Comparison of ENCODE assay signal across 2 cellular contexts in the genomic region with DNA sequence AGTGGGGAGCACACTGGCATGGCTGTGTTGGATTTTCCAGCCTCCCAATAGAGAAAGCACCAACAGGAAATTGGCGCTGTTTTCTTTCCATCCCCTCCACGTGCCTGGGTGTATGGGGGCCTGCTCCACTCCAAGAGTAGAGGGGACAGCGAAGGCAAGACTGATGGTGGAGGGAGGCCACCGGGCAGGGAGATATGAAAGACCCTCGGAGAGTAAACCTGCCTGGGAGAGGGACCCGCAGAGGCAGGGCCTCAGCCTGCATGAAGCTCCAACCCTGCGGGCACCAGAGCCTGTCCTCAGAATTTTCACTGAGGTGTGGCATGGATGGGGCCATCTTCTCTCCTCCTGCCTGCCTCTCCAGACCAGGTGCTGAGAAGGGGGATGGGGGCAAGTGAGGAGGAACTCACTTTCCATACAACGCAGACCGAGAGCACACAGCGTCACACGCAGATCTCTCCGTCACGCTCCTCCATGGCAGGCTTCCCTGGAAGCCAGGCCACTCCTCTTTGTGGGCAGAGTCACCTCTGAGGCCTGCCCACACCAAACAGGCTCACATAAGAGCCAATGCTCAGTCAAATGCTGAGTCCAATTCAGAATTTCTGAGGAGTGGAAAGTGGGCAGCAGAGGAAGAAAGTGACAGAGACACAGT.
TF ChIP-seq lines count a peak whose summit lies in the region.

No MANE protein-coding gene starts in this region.

TF ChIP-seq in SK-N-SH treated with all-trans-retinoic acid at 6 μM for 48 hours, 23 proteins besides CTCF, POLR2A, EP300 and RAD21 (continued from another document):
- TF ChIP-seq RARB (CRISPR knock-in tag; IDR thresholded peaks at IDR 0.05) (no peak), ARNTL (CRISPR knock-in tag; IDR thresholded peaks at IDR 0.05; ENCODE audit: borderline replicate concordance, low read depth) (no peak), PATZ1 (CRISPR knock-in tag; IDR thresholded peaks at IDR 0.05; ENCODE audit: borderline replicate concordance) (no peak), CREB5 (CRISPR knock-in tag; IDR thresholded peaks at IDR 0.05; ENCODE audit: low read depth) (no peak), PPARA (CRISPR knock-in tag; IDR thresholded peaks at IDR 0.05; ENCODE audit: borderline replicate concordance) (no peak), TOX (CRISPR knock-in tag; IDR thresholded peaks at IDR 0.05; ENCODE audit: borderline replicate concordance) (no peak), ZNF565 (CRISPR knock-in tag; conservative IDR thresholded peaks at IDR 0.05; ENCODE audit: low read depth) (no peak), ZNF70 (CRISPR knock-in tag; IDR thresholded peaks at IDR 0.05) (no peak)
TF ChIP-seq in SK-N-SH treated with all-trans-retinoic acid at 6 μM for 48 hours: peak in this region for 0.

TF ChIP-seq in SK-N-SH, 30 proteins besides CTCF, POLR2A, EP300 and RAD21 (continued from another document):
- TF ChIP-seq USF2 (IDR thresholded peaks at IDR 0.05; ENCODE audit: borderline replicate concordance, low read depth, low read length) (no peak), RXRA (IDR thresholded peaks at IDR 0.05; ENCODE audit: borderline replicate concordance, low read depth) (no peak), NRF1 (IDR thresholded peaks at IDR 0.05; ENCODE audit: low read depth, low read length) (no peak), EZH2phosphoT487 (IDR thresholded peaks at IDR 0.05; ENCODE audit: borderline replicate concordance, low read depth) (no peak), SMC3 (IDR thresholded peaks at IDR 0.05; ENCODE audit: low read depth, low read length) (no peak)
- TF ChIP-seq, protein P1, sequence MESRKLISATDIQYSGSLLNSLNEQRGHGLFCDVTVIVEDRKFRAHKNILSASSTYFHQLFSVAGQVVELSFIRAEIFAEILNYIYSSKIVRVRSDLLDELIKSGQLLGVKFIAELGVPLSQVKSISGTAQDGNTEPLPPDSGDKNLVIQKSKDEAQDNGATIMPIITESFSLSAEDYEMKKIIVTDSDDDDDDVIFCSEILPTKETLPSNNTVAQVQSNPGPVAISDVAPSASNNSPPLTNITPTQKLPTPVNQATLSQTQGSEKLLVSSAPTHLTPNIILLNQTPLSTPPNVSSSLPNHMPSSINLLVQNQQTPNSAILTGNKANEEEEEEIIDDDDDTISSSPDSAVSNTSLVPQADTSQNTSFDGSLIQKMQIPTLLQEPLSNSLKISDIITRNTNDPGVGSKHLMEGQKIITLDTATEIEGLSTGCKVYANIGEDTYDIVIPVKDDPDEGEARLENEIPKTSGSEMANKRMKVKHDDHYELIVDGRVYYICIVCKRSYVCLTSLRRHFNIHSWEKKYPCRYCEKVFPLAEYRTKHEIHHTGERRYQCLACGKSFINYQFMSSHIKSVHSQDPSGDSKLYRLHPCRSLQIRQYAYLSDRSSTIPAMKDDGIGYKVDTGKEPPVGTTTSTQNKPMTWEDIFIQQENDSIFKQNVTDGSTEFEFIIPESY (IDR thresholded peaks at IDR 0.05; ENCODE audit: borderline replicate concordance, low read depth): no peak
